In the genomic region with DNA sequence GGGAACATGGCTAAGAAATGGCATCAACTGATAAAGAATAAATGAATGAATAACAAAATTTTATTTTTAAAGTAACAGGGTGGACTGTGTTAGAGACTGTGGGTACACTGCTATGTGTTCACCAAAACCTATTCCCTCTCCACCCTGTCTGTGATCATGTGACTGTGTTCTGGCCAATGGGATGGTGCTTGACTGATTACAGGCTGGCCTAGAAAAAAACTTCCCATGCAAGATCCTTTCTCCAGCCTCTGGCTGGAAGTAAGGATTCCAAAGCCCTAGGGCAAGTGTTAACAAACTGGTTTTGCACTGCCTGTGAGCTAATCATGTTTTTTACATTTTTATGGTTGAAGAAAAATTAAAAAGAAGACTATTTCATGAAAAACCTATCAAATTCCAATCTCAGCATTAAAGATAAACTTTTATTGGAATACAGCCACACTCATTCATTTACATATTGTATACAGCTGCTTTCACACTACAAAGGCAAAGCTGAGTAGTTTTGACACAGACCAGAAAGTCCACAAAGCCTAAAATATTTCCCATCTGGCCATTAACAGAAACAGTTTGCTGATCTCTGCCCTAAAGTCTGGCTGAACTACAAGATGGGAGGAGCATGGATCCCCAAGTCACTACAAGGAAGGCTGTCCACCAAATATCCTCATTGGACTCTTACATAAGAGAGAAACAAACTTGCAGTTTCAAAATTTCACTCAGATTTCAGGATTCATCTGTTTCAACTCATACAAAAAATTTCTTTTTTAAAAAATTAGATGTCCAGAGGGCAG, we compare ENCODE assay signal across 10 cellular contexts.
DNase-seq lines count a peak whose midpoint lies in the region; ATAC-seq, FAIRE-seq and TF ChIP-seq lines count a peak whose summit lies in the region.
"Had no signal": no experiment of that assay in that cellular context is flagged by ENCODE, and none has a peak within 500 bp of the region (broad histone marks: within the 10 kb centered on the region; RNA-seq: fewer than 3 reads in every experiment).

No MANE protein-coding gene starts in this region.

- H3K4me1 ChIP-seq in H1 (replicated peaks in 1 of 4; ENCODE audit: control insufficient read depth in 3 of 4, insufficient read depth in 4 of 4, low read length in 3 of 4) (no peaks in the 10 kb centered on the region), mesendoderm (ENCODE audit: control insufficient read depth, low read depth, low read length) (no peaks in the 10 kb centered on the region)
- H3K4me1 ChIP-seq: spleen had no signal

- H3K79me1 ChIP-seq in H1 (ENCODE audit: low read depth, low read length) (no peaks in the 10 kb centered on the region), mesendoderm (ENCODE audit: low read length) (no peaks in the 10 kb centered on the region)

- no peaks in the 10 kb centered on the region for H4K20me1 ChIP-seq in H1 (replicated peaks in 1 of 2; ENCODE audit: control insufficient read depth in 1 of 2, insufficient read depth in 2 of 2, low read length in 2 of 2)

- H2BK120ac ChIP-seq in H1 (replicated peaks; ENCODE audit: low read depth, low read length) (no peak overlapping the region), mesendoderm (ENCODE audit: low read depth, low read length) (no peak overlapping the region)

- H2BK12ac ChIP-seq in H1 (ENCODE audit: low read depth, low read length) = no peak overlapping the region

- no peak overlapping the region for H4K5ac ChIP-seq in H1 (ENCODE audit: insufficient read length, low read depth, low read length)
- H4K5ac ChIP-seq in mesendoderm (ENCODE audit: low read length) = no peak overlapping the region

- H3K14ac ChIP-seq in H1 (ENCODE audit: insufficient read length) = no peak overlapping the region

- H3K9me3 ChIP-seq in H1 (ENCODE audit: insufficient read depth in 2 of 2, low read depth in 1 of 2, low read length in 1 of 2) = no peaks in the 10 kb centered on the region
- H3K9me3 ChIP-seq: ovary, spleen had no signal

- H3K23ac ChIP-seq in H1 (ENCODE audit: insufficient read length) (no peak overlapping the region), mesendoderm (ENCODE audit: low read length) (no peak overlapping the region)

- no peak overlapping the region for H3K56ac ChIP-seq in H1 (replicated peaks; ENCODE audit: insufficient read length, low read depth, low read length)
- H3K56ac ChIP-seq in mesendoderm (ENCODE audit: low read length) = no peak overlapping the region

- DNase-seq in ELR (ENCODE audit: low read depth) = peak; percentile 42
- peak; percentile 9 for DNase-seq in NCI-H226
- DNase-seq in H1 (ENCODE audit: low read depth in 1 of 2, low spot score in 2 of 2) = no peak
- peak; percentile 51 for DNase-seq in mesendoderm
- DNase-seq in globus pallidus (ENCODE audit: low spot score) = no peak
- no peak for DNase-seq in AG20443 (ENCODE audit: low spot score)
- DNase-seq: activated CD4-positive, alpha-beta T cell treated with anti-CD3 and anti-CD28 coated beads, Interleukin-2, amount 50 U/mL, for 1 hour; spleen had no signal

- H3K36me3 ChIP-seq in H1 (ENCODE audit: control insufficient read depth in 2 of 4, insufficient read depth in 4 of 4, low read length in 3 of 4) = no peaks in the 10 kb centered on the region
- H3K36me3 ChIP-seq in mesendoderm (ENCODE audit: control insufficient read depth, insufficient read depth, low read length) = no peaks in the 10 kb centered on the region
- H3K36me3 ChIP-seq: ovary, spleen had no signal

- no peak for TF ChIP-seq EP300 in H1 (IDR thresholded peaks at IDR 0.05; ENCODE audit: borderline replicate concordance in 1 of 2, low read depth in 2 of 2, low read length in 2 of 2)

- no peak overlapping the region for H3K4me2 ChIP-seq in H1 (ENCODE audit: insufficient read depth in 1 of 2, low read depth in 2 of 2, low read length in 2 of 2)
- H3K4me2 ChIP-seq in mesendoderm (ENCODE audit: low read length) = no peak overlapping the region

- POLR2A ChIA-PET in H1 (lab: Charles Lee; ENCODE audit: partially characterized antibody) = no interaction called here

- no peak overlapping the region for H2BK15ac ChIP-seq in H1 (ENCODE audit: low read length)
- no peak overlapping the region for H2BK15ac ChIP-seq in mesendoderm (replicated peaks; ENCODE audit: low read depth)

- H3K27me3 ChIP-seq in H1 (replicated peaks in 1 of 4; ENCODE audit: control insufficient read depth in 3 of 4, extremely low read depth in 1 of 4, insufficient read depth in 3 of 4, low read length in 3 of 4) (no peaks in the 10 kb centered on the region), mesendoderm (ENCODE audit: insufficient read depth, low read length, poor library complexity) (no peaks in the 10 kb centered on the region)
- H3K27me3 ChIP-seq: ovary had no signal

- H3K4me3 ChIP-seq in H1 (ENCODE audit: extremely low read depth in 1 of 4, insufficient read depth in 2 of 4, low read depth in 3 of 4, low read length in 4 of 4) = no peak overlapping the region
- no peak overlapping the region for H3K4me3 ChIP-seq in mesendoderm (ENCODE audit: low read length)
- H3K4me3 ChIP-seq: ovary, spleen had no signal

- no peak overlapping the region for H3K4ac ChIP-seq in H1 (replicated peaks; ENCODE audit: insufficient read length, low read depth, low read length)
- no peak overlapping the region for H3K4ac ChIP-seq in mesendoderm (ENCODE audit: low read depth, low read length)

- H3K23me2 ChIP-seq in H1 (ENCODE audit: low read depth, low read length) = no peaks in the 10 kb centered on the region

- no peak overlapping the region for H4K91ac ChIP-seq in H1 (replicated peaks; ENCODE audit: insufficient read length, low read length)

- TF ChIP-seq CTCF in H1 (IDR thresholded peaks at IDR 0.05; ENCODE audit: control extremely low read depth in 1 of 3, insufficient read depth in 1 of 3, low read depth in 1 of 3, low read length in 3 of 3) = no peak

- H3K27ac ChIP-seq in H1 (ENCODE audit: low read depth, low read length) = no peak overlapping the region
- no peak overlapping the region for H3K27ac ChIP-seq in mesendoderm (ENCODE audit: low read depth, low read length)
- H3K27ac ChIP-seq: spleen had no signal

- no peak for TF ChIP-seq RAD21 in H1 (IDR thresholded peaks at IDR 0.05 in 1 of 2, conservative IDR thresholded peaks at IDR 0.05 in 1 of 2; ENCODE audit: low read depth in 2 of 2, low read length in 2 of 2)

- no peak overlapping the region for H4K8ac ChIP-seq in H1 (ENCODE audit: extremely low read depth, insufficient read depth, low read length)
- no peak overlapping the region for H4K8ac ChIP-seq in mesendoderm (ENCODE audit: low read depth, low read length)

- peak; percentile 73 for FAIRE-seq in H1 (lab: Jason Lieb, UNC)

- H2BK20ac ChIP-seq in H1 (ENCODE audit: low read length) = no peak overlapping the region

- no peak overlapping the region for H2AFZ ChIP-seq in H1 (ENCODE audit: low read length)

- no peak overlapping the region for H3K9ac ChIP-seq in H1 (replicated peaks in 1 of 4; ENCODE audit: extremely low read depth in 1 of 4, low read depth in 3 of 4, low read length in 3 of 4)
- no peak overlapping the region for H3K9ac ChIP-seq in mesendoderm (ENCODE audit: low read length)

- H2BK5ac ChIP-seq in H1 (ENCODE audit: low read depth, low read length) = no peak overlapping the region
- no peak overlapping the region for H2BK5ac ChIP-seq in mesendoderm (ENCODE audit: low read length)

- CTCF ChIA-PET in H1 (lab: Charles Lee; ENCODE audit: partially characterized antibody) = interaction anchor here (0.6 to 1.9 kb wide), 8 partner anchors 8 to 325 kb away, joined by 3 to 6 read pairs (median 4); partner anchors contain the start of gene MSL3

- H2AK5ac ChIP-seq in H1 (ENCODE audit: low read depth, low read length) = no peak overlapping the region
- no peak overlapping the region for H2AK5ac ChIP-seq in mesendoderm (ENCODE audit: low read length)

- H3K18ac ChIP-seq in H1 (ENCODE audit: extremely low read depth, low read length) (no peak overlapping the region), mesendoderm (ENCODE audit: low read length) (no peak overlapping the region)

- no peak for TF ChIP-seq POLR2A in H1 (IDR thresholded peaks at IDR 0.05; ENCODE audit: control extremely low read depth in 1 of 2, low read depth in 2 of 2, low read length in 2 of 2)

- H3K79me2 ChIP-seq in H1 (ENCODE audit: control insufficient read depth in 1 of 2, insufficient read depth in 2 of 2, low read length in 2 of 2) = no peaks in the 10 kb centered on the region
- no peaks in the 10 kb centered on the region for H3K79me2 ChIP-seq in mesendoderm (ENCODE audit: control insufficient read depth, insufficient read depth, low read length)

- no peak for ATAC-seq in GM21515 (IDR thresholded peaks at IDR 0.05; ENCODE audit: unreplicated experiment)

TF ChIP-seq in H1, 55 proteins besides CTCF, POLR2A, EP300 and RAD21:
- TF ChIP-seq CEBPB (IDR thresholded peaks at IDR 0.05; ENCODE audit: low read depth, low read length) (no peak), BCL11A (IDR thresholded peaks at IDR 0.05; ENCODE audit: low read depth in 2 of 2, low read length in 2 of 2) (no peak), RFX5 (IDR thresholded peaks at IDR 0.05; ENCODE audit: borderline replicate concordance, low read depth, low read length) (no peak), NRF1 (IDR thresholded peaks at IDR 0.05; ENCODE audit: low read depth, low read length) (no peak), TCF12 (IDR thresholded peaks at IDR 0.05; ENCODE audit: low read depth, low read length) (no peak), CBX8 (IDR thresholded peaks at IDR 0.05; ENCODE audit: borderline replicate concordance, low read depth, low read length) (no peak), KDM5A (IDR thresholded peaks at IDR 0.05; ENCODE audit: low read length) (no peak), HDAC6 (IDR thresholded peaks at IDR 0.05; ENCODE audit: low read depth, low read length) (no peak), SIX5 (IDR thresholded peaks at IDR 0.05; ENCODE audit: low read depth, low read length) (no peak), SIRT6 (IDR thresholded peaks at IDR 0.05; ENCODE audit: low read length) (no peak), ZNF274 (IDR thresholded peaks at IDR 0.05; ENCODE audit: borderline replicate concordance, extremely low read depth, low read length) (no peak), BRCA1 (IDR thresholded peaks at IDR 0.05; ENCODE audit: low read depth, low read length) (no peak)

Comparison
In these comparisons a context has a peak if more than half of its experiments do, and no peak if none do; other contexts are left out.
1. DNase-seq: peak in ELR (single experiment), NCI-H226 (single experiment) and mesendoderm (single experiment); none in H1 (0 of 2), globus pallidus (single experiment) and AG20443 (single experiment).